Comparison of ENCODE assay signal across 1 cellular context in the genomic region with DNA sequence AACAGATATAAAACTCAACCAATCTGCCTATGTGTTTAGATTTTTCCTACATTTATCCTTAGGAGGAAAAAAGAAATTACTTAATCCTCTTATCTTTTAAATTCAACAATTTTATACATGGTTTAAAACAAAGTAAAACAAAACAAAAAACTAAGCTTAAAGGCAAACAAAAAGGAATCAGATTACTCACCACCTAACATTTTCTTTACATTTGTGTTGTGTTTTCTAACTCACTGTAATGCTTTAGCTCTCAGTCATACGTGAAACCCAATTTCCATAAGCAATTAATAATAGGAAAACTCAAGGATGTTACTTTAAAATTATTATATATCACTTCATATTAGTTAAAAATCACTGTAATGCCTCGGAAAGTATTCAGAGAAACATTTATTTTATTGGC.
TF ChIP-seq lines count a peak whose summit lies in the region.

No MANE protein-coding gene starts in this region.

TF ChIP-seq in A549, 52 proteins besides CTCF, POLR2A, EP300 and RAD21 (continued from another document):
- TF ChIP-seq, protein P1, sequence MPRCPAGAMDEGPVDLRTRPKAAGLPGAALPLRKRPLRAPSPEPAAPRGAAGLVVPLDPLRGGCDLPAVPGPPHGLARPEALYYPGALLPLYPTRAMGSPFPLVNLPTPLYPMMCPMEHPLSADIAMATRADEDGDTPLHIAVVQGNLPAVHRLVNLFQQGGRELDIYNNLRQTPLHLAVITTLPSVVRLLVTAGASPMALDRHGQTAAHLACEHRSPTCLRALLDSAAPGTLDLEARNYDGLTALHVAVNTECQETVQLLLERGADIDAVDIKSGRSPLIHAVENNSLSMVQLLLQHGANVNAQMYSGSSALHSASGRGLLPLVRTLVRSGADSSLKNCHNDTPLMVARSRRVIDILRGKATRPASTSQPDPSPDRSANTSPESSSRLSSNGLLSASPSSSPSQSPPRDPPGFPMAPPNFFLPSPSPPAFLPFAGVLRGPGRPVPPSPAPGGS (IDR thresholded peaks at IDR 0.05), result no peak
- no peak for TF ChIP-seq RARB (CRISPR knock-in tag; IDR thresholded peaks at IDR 0.05)
TF ChIP-seq in A549: peak in this region for 0.
